23 cellular contexts compared by ENCODE assay signal in genomic region chrX:23631136-23631535, GRCh38.
"Had no signal": no experiment of that assay in that cellular context is flagged by ENCODE, and none has a peak within 500 bp of the region (broad histone marks: within the 10 kb centered on the region; RNA-seq: fewer than 3 reads in every experiment).

No MANE protein-coding gene starts in this region.

- H3K4me2 ChIP-seq: hepatocyte had no signal

- H3K27ac Mint-ChIP-seq: naive thymus-derived CD8-positive, alpha-beta T cell; nephron progenitor cell; stimulated activated memory B cell treated with anti-CD40 and anti-IgM and Interleukin-4, amounts not matched to agents 10 μg/mL and 1 μg/mL and 100 μg/mL, for 72 hours; type B pancreatic cell had no signal

- H2AFZ ChIP-seq: hepatocyte had no signal

- H3K79me2 ChIP-seq: hepatocyte had no signal

- H3K9me3 ChIP-seq: gastrocnemius medialis, heart left ventricle, lower lobe of right lung, prostate gland, sigmoid colon, spleen, testis, tibial artery had no signal

- H3K36me3 ChIP-seq: gastrocnemius medialis, heart left ventricle, lower lobe of right lung, prostate gland, sigmoid colon, spleen, tibial artery had no signal

- H3K27me3 Mint-ChIP-seq: stimulated activated memory B cell treated with anti-CD40 and anti-IgM and Interleukin-4, amounts not matched to agents 10 μg/mL and 1 μg/mL and 100 μg/mL, for 72 hours; type B pancreatic cell had no signal

- DNase-seq: dorsolateral prefrontal cortex; effector CD4-positive, alpha-beta T cell; gastrocnemius medialis; heart left ventricle; islet precursor cell; kidney glomerular epithelial cell; left ventricle myocardium superior; lower lobe of right lung; naive thymus-derived CD8-positive, alpha-beta T cell; nephron progenitor cell; right cardiac atrium; sigmoid colon; spleen; stimulated activated CD4-positive, alpha-beta T cell treated with anti-CD3 and anti-CD28 coated beads, Interleukin-4, amount 100 ng/mL, for 4 hours; stimulated activated naive CD8-positive, alpha-beta T cell treated with anti-CD3 and anti-CD28 coated beads, Interleukin-15, Interleukin-2, amounts not matched to agents 100 U/mL and 50 U/mL, for 24 hours; substantia nigra; testis; tibial artery had no signal

- H3K4me1 ChIP-seq: gastrocnemius medialis, heart left ventricle, lower lobe of right lung, prostate gland, sigmoid colon, spleen, testis, tibial artery had no signal

- H3K4me3 Mint-ChIP-seq: naive thymus-derived CD8-positive, alpha-beta T cell; nephron progenitor cell; stimulated activated memory B cell treated with anti-CD40 and anti-IgM and Interleukin-4, amounts not matched to agents 10 μg/mL and 1 μg/mL and 100 μg/mL, for 72 hours; type B pancreatic cell had no signal

- H3K4me3 ChIP-seq: dorsolateral prefrontal cortex, gastrocnemius medialis, heart left ventricle, hepatocyte, lower lobe of right lung, prostate gland, sigmoid colon, skin epidermis, spleen, testis, tibial artery had no signal

- H3K4me1 Mint-ChIP-seq: naive thymus-derived CD8-positive, alpha-beta T cell; nephron progenitor cell; stimulated activated memory B cell treated with anti-CD40 and anti-IgM and Interleukin-4, amounts not matched to agents 10 μg/mL and 1 μg/mL and 100 μg/mL, for 72 hours had no signal

- H3K9me3 Mint-ChIP-seq: nephron progenitor cell; stimulated activated memory B cell treated with anti-CD40 and anti-IgM and Interleukin-4, amounts not matched to agents 10 μg/mL and 1 μg/mL and 100 μg/mL, for 72 hours; type B pancreatic cell had no signal

- H3K27ac ChIP-seq: dorsolateral prefrontal cortex, gastrocnemius medialis, heart left ventricle, hepatocyte, lower lobe of right lung, prostate gland, sigmoid colon, skin epidermis, spleen, testis, tibial artery had no signal

- H3K36me3 Mint-ChIP-seq: naive thymus-derived CD8-positive, alpha-beta T cell; stimulated activated memory B cell treated with anti-CD40 and anti-IgM and Interleukin-4, amounts not matched to agents 10 μg/mL and 1 μg/mL and 100 μg/mL, for 72 hours; type B pancreatic cell had no signal

- H3K27me3 ChIP-seq: gastrocnemius medialis, hepatocyte, sigmoid colon, spleen, testis, tibial artery had no signal
